ENCODE assay signal across 15 cellular contexts in the genomic region with DNA sequence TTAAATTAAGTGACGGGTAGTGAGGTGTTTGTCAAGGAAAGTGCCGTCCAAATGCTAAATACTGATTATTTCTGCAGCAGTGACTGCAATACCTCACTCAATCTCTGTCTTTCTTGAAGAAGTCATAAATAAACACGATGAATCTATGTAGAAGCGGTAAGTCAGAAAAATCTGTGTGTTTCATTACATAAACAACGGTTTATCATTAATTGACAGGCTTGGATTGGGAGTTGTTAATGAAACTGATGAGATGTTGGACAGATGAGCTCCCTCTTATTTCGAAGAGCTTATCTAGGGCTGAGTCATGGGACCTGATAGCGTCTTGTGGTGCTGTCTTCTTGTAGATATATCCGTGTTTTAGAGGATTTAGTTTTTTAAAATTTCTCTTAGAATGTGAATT.
DNase-seq lines count a peak whose midpoint lies in the region; ATAC-seq and TF ChIP-seq lines count a peak whose summit lies in the region.
"Had no signal": no experiment of that assay in that cellular context is flagged by ENCODE, and none has a peak within 500 bp of the region (broad histone marks: within the 10 kb centered on the region; RNA-seq: fewer than 3 reads in every experiment).

No MANE protein-coding gene starts in this region.

- TF ChIP-seq CTCF in left ventricle myocardium inferior (IDR thresholded peaks at IDR 0.05; ENCODE audit: borderline replicate concordance), result no peak
- no peak for TF ChIP-seq CTCF in VCaP (conservative IDR thresholded peaks at IDR 0.05)
- no peak for TF ChIP-seq CTCF in suprapubic skin (IDR thresholded peaks at IDR 0.05)

- H3K27ac ChIP-seq in left ventricle myocardium inferior (replicated peaks) (peak overlapping the region; percentile 87), VCaP (peak overlapping the region; percentile 84), right cardiac atrium (ENCODE audit: low read length) (peak overlapping the region; percentile 71), skeletal muscle tissue (ENCODE audit: low read depth, low read length) (peak overlapping the region; percentile 60), suprapubic skin (no peak overlapping the region)
- H3K27ac ChIP-seq: C4-2B, RWPE1 had no signal

- intact Hi-C loops in left ventricle myocardium inferior (cut with micrococcal nuclease) (no loop called here), left cardiac atrium (cut with DNase I) (no loop called here), right cardiac atrium (cut with DNase I) (no loop called here)

- H3K27me3 ChIP-seq in left ventricle myocardium inferior (ENCODE audit: low read depth) (no peaks in the 10 kb centered on the region), right cardiac atrium (ENCODE audit: control insufficient read depth, insufficient read depth) (no peaks in the 10 kb centered on the region), skeletal muscle tissue (ENCODE audit: control insufficient read depth in 3 of 3, insufficient read depth in 3 of 3, low read length in 3 of 3) (no peaks in the 10 kb centered on the region), suprapubic skin (no peaks in the 10 kb centered on the region)

- H3K9ac ChIP-seq in skeletal muscle tissue (ENCODE audit: low read depth in 1 of 3, low read length in 3 of 3), result no peak overlapping the region

- peak overlapping the region; percentile 57 for H3K4me3 ChIP-seq in left ventricle myocardium inferior
- no peak overlapping the region for H3K4me3 ChIP-seq in right cardiac atrium (ENCODE audit: low read length)
- no peak overlapping the region for H3K4me3 ChIP-seq in skeletal muscle tissue (ENCODE audit: low read length in 3 of 3)
- H3K4me3 ChIP-seq in suprapubic skin, result no peak overlapping the region

- no peak for TF ChIP-seq POLR2A in suprapubic skin (IDR thresholded peaks at IDR 0.05)

- WGBS in right cardiac atrium, result 59% methylated on average over 8 of the region's 8 CpGs
- 87% methylated on average over 8 of the region's 8 CpGs for WGBS in suprapubic skin

- H3K4me1 ChIP-seq in left ventricle myocardium inferior (peaks cover 25% of the 10 kb centered on the region), right cardiac atrium (ENCODE audit: control insufficient read depth, insufficient read depth, low read length) (peaks cover 4% of the 10 kb centered on the region), skeletal muscle tissue (ENCODE audit: control insufficient read depth in 3 of 3, insufficient read depth in 3 of 3, low read length in 3 of 3) (peaks cover 0 to 26% (median 24%) of the 10 kb centered on the region in 3 donors), suprapubic skin (peaks cover 2% of the 10 kb centered on the region)

- DNase-seq in left ventricle myocardium inferior, result no peak
- DNase-seq in left cardiac atrium, result no peak
- no peak for DNase-seq in right cardiac atrium
- DNase-seq in central memory CD4-positive, alpha-beta T cell, result no peak
- no peak for DNase-seq in suprapubic skin (ENCODE audit: low spot score in 2 of 2)
- no peak for DNase-seq in NCI-H2029 (lab: John Stamatoyannopoulos, UW)
- DNase-seq: KBM-7, NCI-H1092, NCI-H2227 treated with DMSO at 0.1 percent for 48 hours, NCI-H510A treated with DMSO at 0.1 percent for 48 hours, NCI-H748 treated with DMSO at 0.1 percent for 48 hours had no signal

- H3K9me3 ChIP-seq in left ventricle myocardium inferior (replicated peaks) (no peaks in the 10 kb centered on the region), right cardiac atrium (ENCODE audit: control insufficient read depth, low read length) (no peaks in the 10 kb centered on the region), skeletal muscle tissue (ENCODE audit: control insufficient read depth in 3 of 3, low read length in 3 of 3) (no peaks in the 10 kb centered on the region), suprapubic skin (no peaks in the 10 kb centered on the region)

- TF ChIP-seq EP300 in suprapubic skin (IDR thresholded peaks at IDR 0.05), result no peak

- ATAC-seq in left cardiac atrium (no peak), right cardiac atrium (no peak)

- peaks cover 14% of the 10 kb centered on the region for H3K36me3 ChIP-seq in left ventricle myocardium inferior
- peaks cover 0 to 3% (median 2%) of the 10 kb centered on the region in 3 donors for H3K36me3 ChIP-seq in skeletal muscle tissue (ENCODE audit: control insufficient read depth in 3 of 3, insufficient read depth in 3 of 3, low read length in 3 of 3)
- peaks cover 19% of the 10 kb centered on the region for H3K36me3 ChIP-seq in suprapubic skin
